1 cellular context compared by ENCODE assay signal in genomic region chr10:22927163-22927562, GRCh38.
TF ChIP-seq lines count a peak whose summit lies in the region.

No MANE protein-coding gene starts in this region.

TF ChIP-seq in SK-N-SH, 30 proteins besides CTCF, POLR2A, EP300 and RAD21 (continued from another document):
- TF ChIP-seq REST (IDR thresholded peaks at IDR 0.05; ENCODE audit: low read depth, low read length) (no peak), PBX3 (IDR thresholded peaks at IDR 0.05) (no peak), RCOR1 (IDR thresholded peaks at IDR 0.05; ENCODE audit: low read length) (no peak), MEF2A (IDR thresholded peaks at IDR 0.05; ENCODE audit: borderline replicate concordance, low read depth) (no peak), MAX (IDR thresholded peaks at IDR 0.05; ENCODE audit: low read depth) (no peak), USF2 (IDR thresholded peaks at IDR 0.05; ENCODE audit: borderline replicate concordance, low read depth, low read length) (no peak), TAF1 (IDR thresholded peaks at IDR 0.05; ENCODE audit: borderline replicate concordance, low read depth, low read length) (no peak), GABPA (IDR thresholded peaks at IDR 0.05; ENCODE audit: low read depth) (no peak), NFIC (IDR thresholded peaks at IDR 0.05; ENCODE audit: borderline replicate concordance) (no peak)
